Comparison of ENCODE assay signal across 8 cellular contexts in the genomic region with DNA sequence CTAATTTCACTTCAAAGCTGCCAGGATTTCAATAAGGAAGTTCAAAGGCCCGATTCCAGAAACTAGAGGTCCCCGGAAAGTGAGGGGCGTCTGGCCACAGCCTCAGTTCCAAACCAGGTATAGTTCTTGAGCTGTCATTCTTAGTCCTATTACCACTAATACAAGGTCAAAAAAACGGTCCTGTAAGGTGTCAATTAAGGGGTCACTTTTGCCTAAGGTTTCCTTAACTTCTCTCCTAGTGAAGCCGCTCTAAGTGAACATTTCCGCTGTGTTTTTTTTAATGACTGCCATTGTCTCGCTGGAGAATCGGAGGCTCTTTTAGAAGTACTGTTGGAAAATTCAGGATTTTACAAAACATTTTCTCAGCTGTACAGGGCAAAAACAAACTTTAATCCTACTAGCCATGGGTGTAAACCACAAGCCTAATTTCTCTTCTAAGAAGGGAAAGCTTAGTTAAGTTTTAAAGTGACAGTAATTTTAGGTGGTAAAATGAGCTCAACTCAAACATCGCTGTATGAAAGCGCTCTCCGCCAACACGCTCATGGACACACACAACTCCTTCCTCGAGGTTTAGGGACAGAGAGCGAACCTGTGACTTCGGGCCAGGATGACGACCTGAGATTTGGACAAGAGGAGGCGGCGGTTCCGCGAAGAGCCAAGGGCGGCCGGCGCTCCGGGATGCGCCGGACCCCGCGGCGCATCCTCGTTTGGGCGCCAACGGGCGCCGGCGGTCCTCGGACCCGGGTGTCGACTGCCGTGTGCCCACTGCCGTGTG.
DNase-seq lines count a peak whose midpoint lies in the region; ATAC-seq, FAIRE-seq and TF ChIP-seq lines count a peak whose summit lies in the region.

No MANE protein-coding gene starts in this region.

- H3K27me3 ChIP-seq in left ventricle myocardium inferior (ENCODE audit: low read depth) (peaks cover 90% of the 10 kb centered on the region), left lung (peaks cover 90 to 98% of the 10 kb centered on the region in 2 donors)

- H3K27ac ChIP-seq in left ventricle myocardium inferior (replicated peaks) = no peak overlapping the region
- H3K27ac ChIP-seq in left lung = no peak overlapping the region

- no peaks in the 10 kb centered on the region for H3K9me3 ChIP-seq in left ventricle myocardium inferior (replicated peaks)
- H3K9me3 ChIP-seq in left lung = no peaks in the 10 kb centered on the region

- no peak for DNase-seq in left ventricle myocardium inferior
- DNase-seq in left ventricle myocardium superior = no peak
- peak; percentile 67 for DNase-seq in astrocyte of the hippocampus (ENCODE audit: low read depth, low spot score)
- no peak for DNase-seq in left lung
- DNase-seq in superior temporal gyrus (ENCODE audit: extremely low spot score) = peak; percentile 42
- DNase-seq in NK-92 (lab: John Stamatoyannopoulos, UW; ENCODE audit: unreplicated experiment) = no peak
- DNase-seq in HTR-8/SVneo (ENCODE audit: insufficient read length, low spot score) = no peak

- peak overlapping the region; percentile 65 for H3K4me3 ChIP-seq in left ventricle myocardium inferior
- H3K4me3 ChIP-seq in left lung = peak overlapping the region; percentile 26 to 44

- H3K36me3 ChIP-seq in left ventricle myocardium inferior (no peaks in the 10 kb centered on the region), left lung (no peaks in the 10 kb centered on the region)

- FAIRE-seq in HTR-8/SVneo (lab: Jason Lieb, UNC) = no peak

- intact Hi-C loops in left ventricle myocardium inferior (cut with micrococcal nuclease) = no loop called here
- intact Hi-C loops in left ventricle myocardium superior (cut with micrococcal nuclease) = no loop called here
- intact Hi-C loops in left lung (cut with DNase I) = no loop called here

- ATAC-seq in left ventricle myocardium superior (no peak), HG03442 (IDR thresholded peaks at IDR 0.05; ENCODE audit: unreplicated experiment) (peak; percentile 18), left lung (no peak)

- TF ChIP-seq CTCF in left ventricle myocardium inferior (IDR thresholded peaks at IDR 0.05; ENCODE audit: borderline replicate concordance) (no peak), left lung (IDR thresholded peaks at IDR 0.05) (no peak)

- peaks cover 18% of the 10 kb centered on the region for H3K4me1 ChIP-seq in left ventricle myocardium inferior
- H3K4me1 ChIP-seq in left lung = peaks cover 9 to 17% of the 10 kb centered on the region in 2 donors

Comparison
In these comparisons a context has a peak if more than half of its experiments do, and no peak if none do; other contexts are left out.
1. DNase-seq: peak in astrocyte of the hippocampus (single experiment) and superior temporal gyrus (single experiment); none in left ventricle myocardium inferior (single experiment), left ventricle myocardium superior (single experiment), left lung (0 of 2), NK-92 (single experiment) and HTR-8/SVneo (single experiment).